Comparison of ENCODE assay signal across 19 cellular contexts in the genomic region with DNA sequence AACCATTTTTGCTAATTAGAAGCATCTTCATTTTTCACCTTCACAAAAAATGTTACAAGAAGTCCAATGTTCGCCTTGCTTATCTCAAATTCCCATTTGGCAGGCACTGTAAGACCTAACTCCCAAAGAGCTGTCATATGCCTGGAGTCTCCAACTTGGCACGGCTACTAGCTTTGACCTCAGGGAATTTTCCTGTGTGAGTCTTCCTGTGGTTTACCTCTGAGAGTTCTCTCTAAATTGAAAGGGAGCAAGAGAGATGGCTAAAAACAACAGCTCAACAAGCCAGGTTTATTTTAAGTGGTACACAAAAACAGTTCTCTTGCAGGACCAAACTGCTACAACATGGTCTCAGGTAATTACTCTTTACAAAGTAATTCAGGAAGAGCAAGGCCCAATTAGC.
DNase-seq lines count a peak whose midpoint lies in the region; ATAC-seq and TF ChIP-seq lines count a peak whose summit lies in the region.
"Had no signal": no experiment of that assay in that cellular context is flagged by ENCODE, and none has a peak within 500 bp of the region (broad histone marks: within the 10 kb centered on the region; RNA-seq: fewer than 3 reads in every experiment).

No MANE protein-coding gene starts in this region.

- no peaks in the 10 kb centered on the region for H3K9me3 Mint-ChIP-seq in MCF 10A (ENCODE audit: unreplicated experiment)
- H3K9me3 Mint-ChIP-seq: activated naive CD8-positive, alpha-beta T cell treated with anti-CD3 and anti-CD28 coated beads, Interleukin-2, amount 50 U/mL, for 24 hours; stimulated activated memory B cell treated with anti-CD40 and anti-IgM and Interleukin-4, amounts not matched to agents 10 μg/mL and 1 μg/mL and 100 μg/mL, for 72 hours had no signal

- H3K4me3 Mint-ChIP-seq in MCF 10A (ENCODE audit: unreplicated experiment), result no peak overlapping the region
- H3K4me3 Mint-ChIP-seq: activated naive CD8-positive, alpha-beta T cell treated with anti-CD3 and anti-CD28 coated beads, Interleukin-2, amount 50 U/mL, for 24 hours; CD8-positive, alpha-beta T cell; stimulated activated memory B cell treated with anti-CD40 and anti-IgM and Interleukin-4, amounts not matched to agents 10 μg/mL and 1 μg/mL and 100 μg/mL, for 72 hours had no signal

- DNase-seq in ELR (ENCODE audit: low read depth) (peak; percentile 1), NCI-H1105 (lab: John Stamatoyannopoulos, UW) (peak; percentile 22), MCF 10A (ENCODE audit: unreplicated experiment) (peak; percentile 29), kidney tubule cell (ENCODE audit: low spot score) (peak; percentile 32), DMS 273 (lab: John Stamatoyannopoulos, UW; ENCODE audit: unreplicated experiment) (no peak), foreskin melanocyte (no peak)
- DNase-seq: activated CD4-positive, alpha-beta T cell treated with anti-CD3 and anti-CD28 coated beads for 48 hours; activated CD8-positive, alpha-beta memory T cell treated with anti-CD3 and anti-CD28 coated beads, Interleukin-2, amount 50 U/mL, for 4 hours; activated effector memory CD4-positive, alpha-beta T cell treated with Interleukin-2 at 50 U/mL for 16 hours; activated naive CD8-positive, alpha-beta T cell treated with anti-CD3 and anti-CD28 coated beads, Interleukin-2, amount 50 U/mL, for 24 hours; CD8-positive, alpha-beta T cell; central memory CD4-positive, alpha-beta T cell; DMS79; NCI-H1436; NCI-H2227 treated with DMSO at 0.1 percent for 48 hours; retina had no signal

- no peak for TF ChIP-seq CTCF in MCF 10A (IDR thresholded peaks at IDR 0.05; ENCODE audit: unreplicated experiment)

- BruUV-seq in MCF 10A (replicated peaks; lab: Mats Ljungman, UMichigan), result no TSS peak

- H3K27me3 Mint-ChIP-seq in MCF 10A (ENCODE audit: insufficient read depth, unreplicated experiment), result no peaks in the 10 kb centered on the region
- H3K27me3 Mint-ChIP-seq: activated naive CD8-positive, alpha-beta T cell treated with anti-CD3 and anti-CD28 coated beads, Interleukin-2, amount 50 U/mL, for 24 hours; stimulated activated memory B cell treated with anti-CD40 and anti-IgM and Interleukin-4, amounts not matched to agents 10 μg/mL and 1 μg/mL and 100 μg/mL, for 72 hours had no signal

- POLR2A ChIA-PET in MCF 10A (lab: Yijun Ruan, JAX), result interaction anchor here (0.5 to 1.6 kb wide), 2 partner anchors 29 to 130 kb away, joined by 3 to 4 read pairs; no protein-coding TSS in a partner anchor

- H3K36me3 Mint-ChIP-seq in MCF 10A (ENCODE audit: insufficient read depth, unreplicated experiment), result no peaks in the 10 kb centered on the region
- H3K36me3 Mint-ChIP-seq: CD8-positive, alpha-beta T cell; stimulated activated memory B cell treated with anti-CD40 and anti-IgM and Interleukin-4, amounts not matched to agents 10 μg/mL and 1 μg/mL and 100 μg/mL, for 72 hours had no signal

- intact Hi-C loops in MCF 10A (cut with micrococcal nuclease), result no loop called here

- ATAC-seq in GM19455 (IDR thresholded peaks at IDR 0.05; ENCODE audit: unreplicated experiment) (no peak), GM19324 (IDR thresholded peaks at IDR 0.05; ENCODE audit: low FRiP score, unreplicated experiment) (no peak)
- ATAC-seq: activated naive CD8-positive, alpha-beta T cell treated with anti-CD3 and anti-CD28 coated beads, Interleukin-2, amount 50 U/mL, for 24 hours; CD8-positive, alpha-beta T cell; stimulated activated memory B cell treated with anti-CD40 and anti-IgM and Interleukin-4, amounts not matched to agents 10 μg/mL and 1 μg/mL and 100 μg/mL, for 72 hours had no signal

- CTCF ChIA-PET in MCF 10A (lab: Yijun Ruan, JAX), result interaction anchor here (0.5 kb wide), 1 partner anchor 951 kb away, joined by 3 read pairs; no protein-coding TSS in a partner anchor

- peaks cover 10% of the 10 kb centered on the region for H3K4me1 Mint-ChIP-seq in MCF 10A (ENCODE audit: insufficient read depth, unreplicated experiment)
- H3K4me1 Mint-ChIP-seq: activated naive CD8-positive, alpha-beta T cell treated with anti-CD3 and anti-CD28 coated beads, Interleukin-2, amount 50 U/mL, for 24 hours; stimulated activated memory B cell treated with anti-CD40 and anti-IgM and Interleukin-4, amounts not matched to agents 10 μg/mL and 1 μg/mL and 100 μg/mL, for 72 hours had no signal

- peak overlapping the region; percentile 77 for H3K27ac Mint-ChIP-seq in MCF 10A (ENCODE audit: low read depth, unreplicated experiment)
- H3K27ac Mint-ChIP-seq: activated naive CD8-positive, alpha-beta T cell treated with anti-CD3 and anti-CD28 coated beads, Interleukin-2, amount 50 U/mL, for 24 hours; CD8-positive, alpha-beta T cell; stimulated activated memory B cell treated with anti-CD40 and anti-IgM and Interleukin-4, amounts not matched to agents 10 μg/mL and 1 μg/mL and 100 μg/mL, for 72 hours had no signal

Comparison
In these comparisons a context has a peak if more than half of its experiments do, and no peak if none do; other contexts are left out.
1. DNase-seq: peak in ELR (single experiment), NCI-H1105 (single experiment), MCF 10A (single experiment) and kidney tubule cell (single experiment); none in DMS 273 (single experiment) and foreskin melanocyte (single experiment).